1 cellular context compared by ENCODE assay signal in genomic region chr1:204692852-204693356, GRCh38.
TF ChIP-seq lines count a peak whose summit lies in the region.

No MANE protein-coding gene starts in this region.

TF ChIP-seq in K562, 482 proteins besides CTCF, POLR2A, EP300 and RAD21 (continued from another document and continues in another):
- no peak for TF ChIP-seq RERE (CRISPR knock-in tag; IDR thresholded peaks at IDR 0.05; ENCODE audit: borderline replicate concordance)
- TF ChIP-seq NR4A1 (CRISPR knock-in tag; IDR thresholded peaks at IDR 0.05), result no peak
- TF ChIP-seq NR4A1 (tag; IDR thresholded peaks at IDR 0.05), result peak; percentile 74
- no peak for TF ChIP-seq SP1 (CRISPR knock-in tag; IDR thresholded peaks at IDR 0.05)
- no peak for TF ChIP-seq MED1 (CRISPR knock-in tag; IDR thresholded peaks at IDR 0.05; ENCODE audit: borderline replicate concordance)
- no peak for TF ChIP-seq ZMIZ1 (IDR thresholded peaks at IDR 0.05; ENCODE audit: low read depth in 2 of 2, low read length in 2 of 2)
- no peak for TF ChIP-seq ZNF318 (IDR thresholded peaks at IDR 0.05; ENCODE audit: borderline replicate concordance in 1 of 2, low read depth in 1 of 2)
- no peak for TF ChIP-seq JUN (IDR thresholded peaks at IDR 0.05; ENCODE audit: borderline replicate concordance, low read depth, low read length)
- no peak for TF ChIP-seq JUN (CRISPR knock-in tag; IDR thresholded peaks at IDR 0.05; ENCODE audit: borderline replicate concordance)
- no peak for TF ChIP-seq HDAC8 (tag; IDR thresholded peaks at IDR 0.05)
- TF ChIP-seq CHCHD3 (CRISPR knock-in tag; IDR thresholded peaks at IDR 0.05), result no peak
- no peak; a peak in 1 of 4 replicates for TF ChIP-seq UBTF (IDR thresholded peaks at IDR 0.05; ENCODE audit: borderline replicate concordance in 1 of 2, low read depth in 2 of 2, low read length in 2 of 2)
- TF ChIP-seq TCFL5 (CRISPR knock-in tag; conservative IDR thresholded peaks at IDR 0.05), result no peak
- TF ChIP-seq SMAD2 (IDR thresholded peaks at IDR 0.05; ENCODE audit: low read depth, low read length), result no peak
- TF ChIP-seq BACH1 (tag; IDR thresholded peaks at IDR 0.05), result no peak
- no peak for TF ChIP-seq ZBTB1 (CRISPR knock-in tag; IDR thresholded peaks at IDR 0.05; ENCODE audit: borderline replicate concordance, low read depth)
- TF ChIP-seq NR1H2 (CRISPR knock-in tag; IDR thresholded peaks at IDR 0.05), result no peak
- peak; percentile 78 for TF ChIP-seq CEBPG (CRISPR knock-in tag; IDR thresholded peaks at IDR 0.05)
- 0 out of 4 replicates have a peak, but pooled peaks of 1 of the 2 experiments have one; percentile 48 for TF ChIP-seq CEBPG (tag; conservative IDR thresholded peaks at IDR 0.05 in 1 of 2, IDR thresholded peaks at IDR 0.05 in 1 of 2)
- TF ChIP-seq MAFG (tag; conservative IDR thresholded peaks at IDR 0.05), result peak; percentile 44; the same call in 1 of the 2 replicates
- no peak for TF ChIP-seq SIN3B (IDR thresholded peaks at IDR 0.05; ENCODE audit: low read depth)
- TF ChIP-seq TRIM25 (IDR thresholded peaks at IDR 0.05; ENCODE audit: borderline replicate concordance), result no peak
- TF ChIP-seq KHSRP (IDR thresholded peaks at IDR 0.05), result no peak
- no peak for TF ChIP-seq XRCC4 (IDR thresholded peaks at IDR 0.05; ENCODE audit: extremely low read depth, insufficient read depth, insufficient read length)
- no peak for TF ChIP-seq FOXO4 (CRISPR knock-in tag; IDR thresholded peaks at IDR 0.05)
- peak; percentile 66 for TF ChIP-seq THRAP3 (IDR thresholded peaks at IDR 0.05; ENCODE audit: borderline replicate concordance)
- TF ChIP-seq SMARCB1 (IDR thresholded peaks at IDR 0.05; ENCODE audit: insufficient read length, low read depth), result no peak
- no peak for TF ChIP-seq ZSCAN32 (CRISPR knock-in tag; IDR thresholded peaks at IDR 0.05)
- 0 out of 2 replicates have a peak, but pooled peaks have one; percentile 30 for TF ChIP-seq THAP12 (CRISPR knock-in tag; IDR thresholded peaks at IDR 0.05)
- TF ChIP-seq CEBPB (tag; IDR thresholded peaks at IDR 0.05), result peak; percentile 56; the same call in 1 of the 2 replicates
